9 cellular contexts compared by ENCODE assay signal in the genomic region with DNA sequence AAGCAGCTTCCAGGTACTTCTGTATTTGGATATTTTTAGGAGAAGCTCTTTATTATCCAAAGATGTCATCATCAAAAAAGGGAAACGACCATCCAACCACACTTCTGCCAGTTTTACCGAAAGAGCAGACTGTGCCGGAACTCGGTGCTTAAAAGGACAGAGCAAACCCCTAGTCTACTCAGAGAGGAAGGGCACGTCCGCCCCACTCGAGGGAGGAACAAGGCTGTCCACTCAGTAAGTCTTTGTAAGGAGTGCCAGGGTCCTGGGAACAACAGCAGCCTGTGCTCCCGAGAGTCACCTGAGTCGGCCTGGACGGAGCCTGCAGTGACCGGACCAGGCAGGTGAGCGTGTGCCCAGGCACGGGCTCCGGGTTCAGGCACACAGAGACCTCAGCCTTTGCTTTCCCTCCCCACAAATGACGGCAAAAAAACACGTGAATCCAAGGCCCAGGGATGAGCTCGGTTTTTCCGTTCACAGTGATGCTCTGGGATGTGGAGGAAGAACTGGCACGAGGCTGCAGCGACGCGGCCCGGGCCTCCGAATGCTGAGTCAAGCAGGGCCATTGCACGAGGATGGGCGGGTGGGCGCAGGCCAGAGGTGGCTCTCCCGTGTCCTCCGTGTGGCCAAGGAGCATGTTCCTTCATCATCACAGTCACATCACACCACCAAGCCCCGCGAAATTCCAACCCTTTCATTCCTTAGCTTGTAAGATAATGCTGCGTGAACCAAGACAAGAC. TPM values are rescaled to one million over a fixed set of nuclear protein-coding genes. Genes with fewer than 3 reads are reported as not detected.
A peak's percentile ranks its signal among the peaks of the same experiment; 100 is the strongest.
DNase-seq lines count a peak whose midpoint lies in the region; ATAC-seq, FAIRE-seq and TF ChIP-seq lines count a peak whose summit lies in the region.
"Had no signal": no experiment of that assay in that cellular context is flagged by ENCODE, and none has a peak within 500 bp of the region (broad histone marks: within the 10 kb centered on the region; RNA-seq: fewer than 3 reads in every experiment).

No MANE protein-coding gene starts in this region.

- RAD21 ChIA-PET in GM12878 (lab: Charles Lee; ENCODE audit: unreplicated experiment), result interaction anchor here (0.9 to 2.3 kb wide), 4 partner anchors 9 to 170 kb away, joined by 3 to 11 read pairs (median 4); no protein-coding TSS in a partner anchor

- H3K36me3 Mint-ChIP-seq in activated CD8-positive, alpha-beta memory T cell treated with anti-CD3 and anti-CD28 coated beads, Interleukin-2, amount 10 ng/mL, durations not matched to agents 7 days and 5 days, result no peaks in the 10 kb centered on the region

- H3K4me3 Mint-ChIP-seq in activated CD8-positive, alpha-beta memory T cell treated with anti-CD3 and anti-CD28 coated beads, Interleukin-2, amount 10 ng/mL, durations not matched to agents 7 days and 5 days, result no peak overlapping the region

- H4K8ac ChIP-seq in mesenchymal stem cell (ENCODE audit: low read length), result no peak overlapping the region

- H3K4me1 Mint-ChIP-seq in activated CD8-positive, alpha-beta memory T cell treated with anti-CD3 and anti-CD28 coated beads, Interleukin-2, amount 10 ng/mL, durations not matched to agents 7 days and 5 days, result peaks cover 36% of the 10 kb centered on the region

- no peak overlapping the region for H2BK5ac ChIP-seq in mesenchymal stem cell (ENCODE audit: low read depth, low read length, poor library complexity, severe bottlenecking)

- 86% methylated on average over 31 of the region's 32 CpGs for WGBS in GM12878 (ENCODE audit: insufficient coverage, insufficient replicate concordance, low lambda C conversion rate, missing lambda C conversion rate)
- 92% methylated on average over 29 of the region's 32 CpGs for WGBS in mesenchymal stem cell
- WGBS in tibial nerve, 2 donors, result 74% methylated on average over 32 of the region's 32 CpGs

- TF ChIP-seq RAD21 in GM12878 (IDR thresholded peaks at IDR 0.05; ENCODE audit: insufficient read depth, low read depth, low read length), result no peak

- H2BK120ac ChIP-seq in mesenchymal stem cell (ENCODE audit: low read depth, low read length), result no peak overlapping the region

- H2BK15ac ChIP-seq in mesenchymal stem cell (ENCODE audit: low read depth, poor library complexity, severe bottlenecking), result no peak overlapping the region

- H2AK5ac ChIP-seq in mesenchymal stem cell (ENCODE audit: low read length, severe bottlenecking), result peak overlapping the region; percentile 76

- in situ Hi-C loops in GM12878 (cut with MboI), result no loop called here

- SMC1A ChIA-PET in GM12878 (lab: Charles Lee; ENCODE audit: uncharacterized antibody, unreplicated experiment), result interaction anchor here (1.4 to 2.2 kb wide), 4 partner anchors 12 to 169 kb away, joined by 4 to 11 read pairs (median 5); no protein-coding TSS in a partner anchor

- POLR2A ChIA-PET in GM12878 (lab: Charles Lee), result interaction anchor here (1.6 to 2.2 kb wide), 4 partner anchors 15 to 171 kb away, joined by 5 to 14 read pairs (median 6); a partner anchor contains a TSS

- ATAC-seq in activated CD8-positive, alpha-beta memory T cell treated with anti-CD3 and anti-CD28 coated beads, Interleukin-2, amount 10 ng/mL, durations not matched to agents 7 days and 5 days, result no peak
- ATAC-seq in GM12878 (no peak), HG03571 (IDR thresholded peaks at IDR 0.05; ENCODE audit: unreplicated experiment) (no peak), GM18873 (IDR thresholded peaks at IDR 0.05; ENCODE audit: low FRiP score, unreplicated experiment) (no peak)

- peak overlapping the region; percentile 19 for H4K91ac ChIP-seq in mesenchymal stem cell (ENCODE audit: low read length)

- H3K27me3 ChIP-seq in GM12878 (replicated peaks in 1 of 2; ENCODE audit: control insufficient read depth in 2 of 2, insufficient read depth in 2 of 2, low read length in 1 of 2) (no peaks in the 10 kb centered on the region), mesenchymal stem cell (ENCODE audit: control insufficient read depth in 1 of 2, insufficient read depth in 1 of 2, low read length in 2 of 2) (peaks cover 0 to 6% of the 10 kb centered on the region in 2 experiments), tibial nerve (peaks cover 0 to 39% of the 10 kb centered on the region in 2 donors)

- H3K23ac ChIP-seq in mesenchymal stem cell (ENCODE audit: low read length in 2 of 2), result no peak overlapping the region

- H3K4ac ChIP-seq in mesenchymal stem cell (ENCODE audit: low read depth in 1 of 2, low read length in 2 of 2), result no peak overlapping the region

- no peak overlapping the region for H2BK12ac ChIP-seq in mesenchymal stem cell (ENCODE audit: low read length in 2 of 2)

- H2AFZ ChIP-seq in GM12878 (ENCODE audit: control insufficient read depth, low read depth, low read length) (peak overlapping the region; percentile 87; the same call in 1 of the 2 replicates), mesenchymal stem cell (ENCODE audit: low read depth, low read length) (no peak overlapping the region)

- H3K14ac ChIP-seq in mesenchymal stem cell (ENCODE audit: low read length in 2 of 2), result no peak overlapping the region

- no peak for TF ChIP-seq EP300 in GM12878 (IDR thresholded peaks at IDR 0.05; ENCODE audit: borderline replicate concordance in 1 of 2, control insufficient read depth in 1 of 2, low read depth in 2 of 2, low read length in 2 of 2)
- TF ChIP-seq EP300 in tibial nerve (IDR thresholded peaks at IDR 0.05), result peak; percentile 16 to 61

- H3K27me3 Mint-ChIP-seq in activated CD8-positive, alpha-beta memory T cell treated with anti-CD3 and anti-CD28 coated beads, Interleukin-2, amount 10 ng/mL, durations not matched to agents 7 days and 5 days, result no peaks in the 10 kb centered on the region

- FAIRE-seq in GM12878 (lab: Jason Lieb, UNC), result no peak

- DNase-seq in activated CD8-positive, alpha-beta memory T cell treated with anti-CD3 and anti-CD28 coated beads, Interleukin-2, amount 10 ng/mL, durations not matched to agents 7 days and 5 days, result no peak
- no peak for DNase-seq in activated CD8-positive, alpha-beta memory T cell treated with anti-CD3 and anti-CD28 coated beads, Interleukin-2, amount 50 U/mL, for 48 hours
- DNase-seq in GM12878 (ENCODE audit: low read depth, low spot score), result no peak
- no peak for DNase-seq in mesenchymal stem cell
- DNase-seq in tibial nerve (ENCODE audit: low spot score in 2 of 2), result peak; percentile 54 to 68
- no peak for DNase-seq in ureter (ENCODE audit: low spot score)

- no peaks in the 10 kb centered on the region for H3K79me1 ChIP-seq in mesenchymal stem cell (replicated peaks; ENCODE audit: low read length, poor library complexity, severe bottlenecking)

- CTCF ChIA-PET in activated CD8-positive, alpha-beta memory T cell treated with anti-CD3 and anti-CD28 coated beads, Interleukin-2, amount 10 ng/mL, durations not matched to agents 7 days and 5 days (lab: Charles Lee), result interaction anchor here (1.2 to 2.0 kb wide), 6 partner anchors 8 to 215 kb away, joined by 3 to 7 read pairs (median 4); no protein-coding TSS in a partner anchor
- CTCF ChIA-PET in GM12878 (lab: Yijun Ruan, JAX), result interaction anchor here (0.6 to 2.9 kb wide), 10 partner anchors 13 to 323 kb away, joined by 3 to 16 read pairs (median 4); no protein-coding TSS in a partner anchor

- no peak overlapping the region for H3K18ac ChIP-seq in mesenchymal stem cell (ENCODE audit: low read depth in 1 of 2, low read length in 2 of 2)

- TF ChIP-seq POLR2A in GM12878 (IDR thresholded peaks at IDR 0.05; ENCODE audit: low read depth, low read length) (no peak), tibial nerve (IDR thresholded peaks at IDR 0.05) (peak; percentile 17 to 53)

- no TSS peak for BruUV-seq in GM12878 (replicated peaks; lab: Mats Ljungman, UMichigan)

- H3K4me3 ChIP-seq in GM12878 (no peak overlapping the region), mesenchymal stem cell (ENCODE audit: insufficient read depth in 1 of 2, low read depth in 1 of 2, low read length in 2 of 2) (no peak overlapping the region), tibial nerve (no peak overlapping the region)

- H3K4me2 ChIP-seq in GM12878 (ENCODE audit: control insufficient read depth, insufficient read depth), result peak overlapping the region; percentile 98
- no peak overlapping the region for H3K4me2 ChIP-seq in mesenchymal stem cell (ENCODE audit: low read length, poor library complexity, severe bottlenecking)

- no peaks in the 10 kb centered on the region for H3K79me2 ChIP-seq in GM12878 (ENCODE audit: control insufficient read depth, insufficient read depth, low read length)

- no peaks in the 10 kb centered on the region for H3K36me3 ChIP-seq in GM12878 (ENCODE audit: control insufficient read depth in 2 of 2, insufficient read depth in 2 of 2, low read length in 1 of 2)
- H3K36me3 ChIP-seq in mesenchymal stem cell (ENCODE audit: control insufficient read depth in 1 of 2, insufficient read depth in 2 of 2, low read depth in 1 of 2, low read length in 2 of 2), result no peaks in the 10 kb centered on the region
- H3K36me3 ChIP-seq in tibial nerve, result no peaks in the 10 kb centered on the region

- H3K4me1 ChIP-seq in GM12878 (ENCODE audit: control insufficient read depth, insufficient read depth, low read length) (peaks cover 33% of the 10 kb centered on the region), mesenchymal stem cell (ENCODE audit: control insufficient read depth, insufficient read depth, low read depth, low read length) (peaks cover 61% of the 10 kb centered on the region), tibial nerve (peaks cover 0 to 45% (median 25%) of the 10 kb centered on the region in 4 donors)

- H3K9ac ChIP-seq in GM12878 (ENCODE audit: control insufficient read depth, insufficient read depth, low read length) (no peak overlapping the region), mesenchymal stem cell (ENCODE audit: low read length) (no peak overlapping the region)

- intact Hi-C loops in GM12878 (cut with micrococcal nuclease; ENCODE audit: unreplicated experiment), result no loop called here

- H4K20me1 ChIP-seq in GM12878 (ENCODE audit: control insufficient read depth, insufficient read depth), result no peaks in the 10 kb centered on the region

- H3K27ac ChIP-seq in GM12878 (ENCODE audit: control insufficient read depth, insufficient read depth) (no peak overlapping the region), mesenchymal stem cell (ENCODE audit: low read length, poor library complexity, severe bottlenecking) (no peak overlapping the region), tibial nerve (peak overlapping the region; percentile 79 to 95 (median 94))

- H3K9me3 ChIP-seq in GM12878 (replicated peaks; ENCODE audit: control insufficient read depth, insufficient read depth, low read length) (no peaks in the 10 kb centered on the region), mesenchymal stem cell (ENCODE audit: control insufficient read depth, low read length) (no peaks in the 10 kb centered on the region), tibial nerve (no peaks in the 10 kb centered on the region)

- H3K27ac Mint-ChIP-seq in activated CD8-positive, alpha-beta memory T cell treated with anti-CD3 and anti-CD28 coated beads, Interleukin-2, amount 10 ng/mL, durations not matched to agents 7 days and 5 days, result peak overlapping the region; percentile 13

- H3K9me3 Mint-ChIP-seq in activated CD8-positive, alpha-beta memory T cell treated with anti-CD3 and anti-CD28 coated beads, Interleukin-2, amount 10 ng/mL, durations not matched to agents 7 days and 5 days (ENCODE audit: low read depth), result no peaks in the 10 kb centered on the region

- TF ChIP-seq CTCF in GM12878 (IDR thresholded peaks at IDR 0.05 in 2 of 3, conservative IDR thresholded peaks at IDR 0.05 in 1 of 3; ENCODE audit: control insufficient read depth in 2 of 3, extremely low read depth in 1 of 3, insufficient read depth in 1 of 3, low read depth in 3 of 3, low read length in 3 of 3) (no peak), tibial nerve (IDR thresholded peaks at IDR 0.05) (no peak)

RNA-seq across cellular contexts. Expression of a gene that starts 17.4 kb away (rescaled TPM):
- 10 to 100 TPM; 74.7 to 79.2 TPM for total RNA-seq in activated CD8-positive, alpha-beta memory T cell treated with anti-CD3 and anti-CD28 coated beads, Interleukin-2, amount 10 ng/mL, durations not matched to agents 7 days and 5 days
- 46.8 and 53.3 TPM in 2 replicates for total RNA-seq in GM12878 (2013; cell fraction: nucleolus; rRNA removed)
- total RNA-seq in GM12878 (2014; rRNA removed) (11.2 and 16.4 TPM in 2 replicates), GM12878 (2014; rRNA removed; fragmentation: Illumina TruSeq; extraction: Trizol) (6.0 and 7.0 TPM in 2 replicates), GM12878 (2021) (13.3 and 16.1 TPM in 2 replicates), tibial nerve (10 to 100 TPM; 24.3 to 73.7 (median 40.5) TPM), ureter (33.2 TPM)
- polyA plus RNA-seq in GM12878 (2011; ENCODE audit: low read depth), result 2.4 TPM
- polyA plus RNA-seq in GM12878 (2011; rRNA removed) (6.2 and 9.1 TPM in 2 replicates), GM12878 (2014; fragmentation: Illumina TruSeq; extraction: Trizol) (1.6 and 6.3 TPM in 2 replicates), GM12878 (2014; fragmentation: Nextera tagmentation; extraction: Ambion mirVana) (1 to 10 TPM; 2.1 to 4.7 TPM), GM12878 (2014; rRNA removed) (15.0 and 17.6 TPM in 2 replicates), GM12878 (2016; fragmentation: Nextera tagmentation; extraction: Ambion mirVana) (10 to 100 TPM; 28.4 to 30.7 TPM)
- 9.4 and 11.8 TPM in 2 replicates for polyA plus RNA-seq in GM12878 (2011; cell fraction: cytosol; rRNA removed)
- 55.2 and 56.1 TPM in 2 replicates for polyA plus RNA-seq in GM12878 (2011; cell fraction: nucleus; rRNA removed)
- polyA plus RNA-seq in GM12878 (2012), result 9.1 and 10.6 TPM in 2 replicates
- 5.0 and 6.0 TPM in 2 replicates for polyA minus RNA-seq in GM12878 (2011; rRNA and poly(A)+ RNA removed)
- polyA minus RNA-seq in GM12878 (2011; cell fraction: cytosol; rRNA and poly(A)+ RNA removed), result 6.0 and 8.6 TPM in 2 replicates
- 9.8 and 12.8 TPM in 2 replicates for polyA minus RNA-seq in GM12878 (2011; cell fraction: nucleus; rRNA and poly(A)+ RNA removed)
- polyA plus RNA-seq in mesenchymal stem cell (2013, experiment 1 of 2), result not detected
- not detected for polyA plus RNA-seq in mesenchymal stem cell (2013, experiment 2 of 2)
- polyA plus RNA-seq: fibroblast of lung had no signal

Comparison
In these comparisons a context has a peak if more than half of its experiments do, and no peak if none do; other contexts are left out.
1. DNase-seq: peak in tibial nerve (2 of 2); none in activated CD8-positive, alpha-beta memory T cell treated with anti-CD3 and anti-CD28 coated beads, Interleukin-2, amount 10 ng/mL, durations not matched to agents 7 days and 5 days (single experiment), activated CD8-positive, alpha-beta memory T cell treated with anti-CD3 and anti-CD28 coated beads, Interleukin-2, amount 50 U/mL, for 48 hours (single experiment), GM12878 (single experiment), mesenchymal stem cell (single experiment) and ureter (single experiment).
2. H3K27ac ChIP-seq: peak in tibial nerve (4 of 4); none in GM12878 (single experiment) and mesenchymal stem cell (single experiment).